Comparison of ENCODE assay signal across 26 cellular contexts in the genomic region with DNA sequence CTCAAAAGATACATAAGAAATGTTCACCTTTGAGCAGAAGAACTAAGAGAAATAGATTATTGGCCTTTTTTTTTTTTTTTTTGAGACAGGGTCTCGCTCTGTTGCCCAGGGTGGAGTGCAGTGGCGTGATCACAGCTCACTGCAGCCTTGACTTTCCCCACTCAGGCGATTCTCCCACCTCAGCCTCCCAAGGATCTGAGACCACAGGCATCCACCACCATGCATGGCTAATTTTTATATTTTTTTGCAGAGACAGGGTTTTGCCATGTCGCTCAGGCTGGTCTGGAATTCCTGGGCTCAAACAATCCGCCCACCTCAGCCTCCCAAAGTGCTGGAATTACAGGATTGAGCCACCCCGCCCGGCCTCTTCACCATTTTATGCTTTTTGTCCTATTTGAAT.
"Had no signal": no experiment of that assay in that cellular context is flagged by ENCODE, and none has a peak within 500 bp of the region (broad histone marks: within the 10 kb centered on the region; RNA-seq: fewer than 3 reads in every experiment).

No MANE protein-coding gene starts in this region.

- H3K9me3 ChIP-seq: mucosa of descending colon, thoracic aorta, uterus had no signal

- H3K36me3 ChIP-seq: brain microvascular endothelial cell, thoracic aorta, uterus, WERI-Rb-1 had no signal

- H3K27me3 ChIP-seq: brain microvascular endothelial cell, dorsolateral prefrontal cortex, uterus had no signal

- H3K4me3 ChIP-seq: coronary artery, dorsolateral prefrontal cortex, mucosa of descending colon, skin epidermis, thoracic aorta, uterus had no signal

- DNase-seq: activated CD4-positive, alpha-beta memory T cell treated with anti-CD3 and anti-CD28 coated beads for 36 hours; activated CD4-positive, CD25-positive, alpha-beta regulatory T cell treated with anti-CD3 and anti-CD28 coated beads, Interleukin-2, amount 50 U/mL, for 72 hours; activated CD8-positive, alpha-beta memory T cell treated with anti-CD3 and anti-CD28 coated beads, Interleukin-2, amount 50 U/mL, for 48 hours; activated gamma-delta T cell treated with Interleukin-2 at 50 U/mL for 16 hours; activated naive CD4-positive, alpha-beta T cell treated with anti-CD3 and anti-CD28 coated beads, Interleukin-2, amount 50 U/mL, for 16 hours; activated T-cell treated with anti-CD3 and anti-CD28 coated beads, Interleukin-2, amount 50 U/mL, for 4 hours; amniotic stem cell; brain microvascular endothelial cell; dorsolateral prefrontal cortex; effector memory CD4-positive, alpha-beta T cell; glutamatergic neuron; left cardiac atrium; left ventricle myocardium superior; mucosa of descending colon; stimulated activated CD4-positive, alpha-beta T cell treated with anti-CD3 and anti-CD28 coated beads, Interleukin-4, amount 100 ng/mL, for 24 hours; T-helper 9 cell; trophoblast cell; uterus had no signal

- H3K27ac ChIP-seq: brain microvascular endothelial cell, uterus, WERI-Rb-1 had no signal

- ATAC-seq: activated T-cell treated with anti-CD3 and anti-CD28 coated beads, Interleukin-2, amount 50 U/mL, for 4 hours; activated T-helper 17 cell treated with anti-CD3 and anti-CD28 coated beads, Interleukin-2, amount 50 U/mL, for 72 hours; left cardiac atrium; left ventricle myocardium superior; mucosa of descending colon; natural killer cell treated with Interleukin-12 subunit alpha and Interleukin-12 subunit beta and Interleukin-15 and Interleukin-18, amount 100 ng/mL, for 72 hours; sciatic nerve; stimulated activated effector memory CD8-positive, alpha-beta T cell treated with anti-CD3 and anti-CD28 coated beads, Interleukin-12 subunit alpha, Interleukin-12 subunit beta, amount 100 ng/mL, for 72 hours had no signal
